18 cellular contexts compared by ENCODE assay signal in genomic region chrY:18993480-18993879, GRCh38.
"Had no signal": no experiment of that assay in that cellular context is flagged by ENCODE, and none has a peak within 500 bp of the region (broad histone marks: within the 10 kb centered on the region; RNA-seq: fewer than 3 reads in every experiment).

No MANE protein-coding gene starts in this region.

- H3K27me3 Mint-ChIP-seq: naive thymus-derived CD4-positive, alpha-beta T cell had no signal

- H3K27ac Mint-ChIP-seq: naive thymus-derived CD4-positive, alpha-beta T cell had no signal

- H3K27ac ChIP-seq: coronary artery, dorsolateral prefrontal cortex, epithelial cell of prostate, esophagus squamous epithelium, gastroesophageal sphincter, heart right ventricle, left lung, lower lobe of right lung had no signal

- DNase-seq: dorsolateral prefrontal cortex; effector CD4-positive, alpha-beta T cell; effector memory CD4-positive, alpha-beta T cell; erythroblast; esophagus squamous epithelium; foreskin fibroblast; heart right ventricle; hippocampal formation; left cardiac atrium; left lung; left ventricle myocardium superior; lower lobe of right lung; mesenchymal stem cell; midbrain; naive thymus-derived CD4-positive, alpha-beta T cell had no signal

- H3K9me3 Mint-ChIP-seq: naive thymus-derived CD4-positive, alpha-beta T cell had no signal

- H3K27me3 ChIP-seq: dorsolateral prefrontal cortex, esophagus squamous epithelium, gastroesophageal sphincter, heart right ventricle, left lung had no signal

- ATAC-seq: gastroesophageal sphincter; heart right ventricle; lower lobe of right lung; naive thymus-derived CD4-positive, alpha-beta T cell had no signal

- H3K4me3 ChIP-seq: coronary artery, heart right ventricle, left lung, lower lobe of right lung had no signal

- H3K36me3 ChIP-seq: esophagus squamous epithelium, gastroesophageal sphincter, heart right ventricle, left lung, lower lobe of right lung had no signal

- H3K4me1 ChIP-seq: esophagus squamous epithelium, gastroesophageal sphincter, heart right ventricle, left lung, lower lobe of right lung had no signal
